In genomic region chr3:114285648-114286230, GRCh38 we compare ENCODE assay signal across 20 cellular contexts. TPM values are rescaled to one million over a fixed set of nuclear protein-coding genes. Genes with fewer than 3 reads are reported as not detected.
A peak's percentile ranks its signal among the peaks of the same experiment; 100 is the strongest.
DNase-seq lines count a peak whose midpoint lies in the region.
"Had no signal": no experiment of that assay in that cellular context is flagged by ENCODE, and none has a peak within 500 bp of the region (broad histone marks: within the 10 kb centered on the region; RNA-seq: fewer than 3 reads in every experiment).

No MANE protein-coding gene starts in this region.

- H3K4me3 Mint-ChIP-seq in activated naive CD4-positive, alpha-beta T cell treated with anti-CD3 and anti-CD28 coated beads, Interleukin-2, amount 50 U/mL, for 24 hours = no peak overlapping the region
- peak overlapping the region; percentile 57 for H3K4me3 Mint-ChIP-seq in activated CD4-positive, alpha-beta memory T cell treated with anti-CD3 and anti-CD28 coated beads for 36 hours
- peak overlapping the region; percentile 33 to 89 (median 78) for H3K4me3 Mint-ChIP-seq in immature natural killer cell

- H3K9me3 Mint-ChIP-seq in activated naive CD4-positive, alpha-beta T cell treated with anti-CD3 and anti-CD28 coated beads, Interleukin-2, amount 50 U/mL, for 24 hours = no peaks in the 10 kb centered on the region
- no peaks in the 10 kb centered on the region for H3K9me3 Mint-ChIP-seq in activated CD4-positive, alpha-beta memory T cell treated with anti-CD3 and anti-CD28 coated beads for 36 hours
- peaks cover 0 to 2% (median 0%) of the 10 kb centered on the region in 6 donors for H3K9me3 Mint-ChIP-seq in immature natural killer cell

- no peaks in the 10 kb centered on the region for H3K27me3 Mint-ChIP-seq in activated naive CD4-positive, alpha-beta T cell treated with anti-CD3 and anti-CD28 coated beads, Interleukin-2, amount 50 U/mL, for 24 hours
- H3K27me3 Mint-ChIP-seq in activated CD4-positive, alpha-beta memory T cell treated with anti-CD3 and anti-CD28 coated beads for 36 hours = no peaks in the 10 kb centered on the region
- peaks cover under 1 to 8% (median 2%) of the 10 kb centered on the region in 3 donors for H3K27me3 Mint-ChIP-seq in immature natural killer cell (ENCODE audit: low read depth in 3 of 3)

- H3K36me3 Mint-ChIP-seq in activated naive CD4-positive, alpha-beta T cell treated with anti-CD3 and anti-CD28 coated beads, Interleukin-2, amount 50 U/mL, for 24 hours = no peaks in the 10 kb centered on the region
- no peaks in the 10 kb centered on the region for H3K36me3 Mint-ChIP-seq in activated CD4-positive, alpha-beta memory T cell treated with anti-CD3 and anti-CD28 coated beads for 36 hours
- peaks cover 0 to 5% (median 4%) of the 10 kb centered on the region in 3 donors for H3K36me3 Mint-ChIP-seq in immature natural killer cell

- CTCF ChIA-PET in activated CD4-positive, alpha-beta memory T cell treated with anti-CD3 and anti-CD28 coated beads for 36 hours (lab: Charles Lee) = interaction anchor here (0.6 to 3.4 kb wide), 9 partner anchors 9 to 135 kb away, joined by 3 to 14 read pairs (median 3); partner anchors contain the start of gene TIGIT

- intact Hi-C loops in activated CD4-positive, alpha-beta memory T cell treated with anti-CD3 and anti-CD28 coated beads for 36 hours (cut with micrococcal nuclease) = loop anchor here (1.0 kb wide), 1 partner anchor 62 kb away; no protein-coding TSS in a partner anchor

- POLR2A ChIA-PET in activated CD4-positive, alpha-beta memory T cell treated with anti-CD3 and anti-CD28 coated beads for 36 hours (lab: Charles Lee) = interaction anchor here (0.7 kb wide), 1 partner anchor 69 kb away, joined by 3 read pairs; no protein-coding TSS in a partner anchor

- peaks cover 9% of the 10 kb centered on the region for H3K4me1 Mint-ChIP-seq in activated naive CD4-positive, alpha-beta T cell treated with anti-CD3 and anti-CD28 coated beads, Interleukin-2, amount 50 U/mL, for 24 hours
- peaks cover 33% of the 10 kb centered on the region for H3K4me1 Mint-ChIP-seq in activated CD4-positive, alpha-beta memory T cell treated with anti-CD3 and anti-CD28 coated beads for 36 hours (ENCODE audit: low read depth)
- peaks cover 33 to 43% of the 10 kb centered on the region in 2 donors for H3K4me1 Mint-ChIP-seq in immature natural killer cell

- peak overlapping the region; percentile 39 for H3K27ac Mint-ChIP-seq in activated naive CD4-positive, alpha-beta T cell treated with anti-CD3 and anti-CD28 coated beads, Interleukin-2, amount 50 U/mL, for 24 hours
- peak overlapping the region; percentile 91 for H3K27ac Mint-ChIP-seq in activated CD4-positive, alpha-beta memory T cell treated with anti-CD3 and anti-CD28 coated beads for 36 hours
- peak overlapping the region; percentile 83 to 99 (median 96) for H3K27ac Mint-ChIP-seq in immature natural killer cell

- no peak for DNase-seq in activated naive CD4-positive, alpha-beta T cell treated with anti-CD3 and anti-CD28 coated beads, Interleukin-2, amount 50 U/mL, for 16 hours
- no peak for DNase-seq in activated CD4-positive, alpha-beta memory T cell treated with anti-CD3 and anti-CD28 coated beads for 36 hours
- DNase-seq in immature natural killer cell (peak in 1 of 3 donors; percentile 38), NCI-H146 treated with DMSO at 0.1 percent for 48 hours (lab: John Stamatoyannopoulos, UW; ENCODE audit: unreplicated experiment) (no peak), SKM-1 treated with dmso at 0.1 percent for 144 hours (lab: John Stamatoyannopoulos, UW; ENCODE audit: unreplicated experiment) (no peak), NCI-H146 (lab: John Stamatoyannopoulos, UW) (no peak), NCI-H2081 treated with DMSO at 0.1 percent for 48 hours (lab: John Stamatoyannopoulos, UW) (no peak)
- DNase-seq: activated naive CD4-positive, alpha-beta T cell; colonic mucosa; DND-41; glutamatergic neuron; H7; midbrain; NCI-H1105 treated with DMSO at 0.1 percent for 48 hours; NCI-H524 treated with DMSO at 0.1 percent for 48 hours; psoas muscle had no signal

RNA-seq across cellular contexts. Expression of gene TIGIT, which starts 8.1 kb away (rescaled TPM):
- total RNA-seq in activated CD4-positive, alpha-beta memory T cell treated with anti-CD3 and anti-CD28 coated beads for 36 hours = 10 to 100 TPM; 57.0 to 63.8 TPM
- 10 to 100 TPM; 58.7 to 89.9 (median 87.3) TPM for polyA plus RNA-seq in immature natural killer cell
- total RNA-seq: H7, smooth muscle cell had no signal
- polyA plus RNA-seq: AG04450, smooth muscle cell had no signal

RNA-seq across cellular contexts. Expression of gene ZNF80, which starts 48.4 kb away (rescaled TPM):
- under 1 TPM; 0.31 to 0.33 TPM for total RNA-seq in activated CD4-positive, alpha-beta memory T cell treated with anti-CD3 and anti-CD28 coated beads for 36 hours
- 1 to 10 TPM in 2 of 3 donors, under 1 TPM in 1; 0.81 to 2.0 (median 1.7) TPM for polyA plus RNA-seq in immature natural killer cell
- total RNA-seq: colonic mucosa, H7, psoas muscle, smooth muscle cell, thoracic aorta had no signal
- polyA plus RNA-seq: AG04450, psoas muscle, smooth muscle cell had no signal

Comparison
In these comparisons a context has a peak if more than half of its experiments do, and no peak if none do; other contexts are left out.
1. H3K27ac Mint-ChIP-seq: peak in every context shown above with its lines; median percentile 96 in immature natural killer cell; 91 in activated CD4-positive, alpha-beta memory T cell treated with anti-CD3 and anti-CD28 coated beads for 36 hours; 39 in activated naive CD4-positive, alpha-beta T cell treated with anti-CD3 and anti-CD28 coated beads, Interleukin-2, amount 50 U/mL, for 24 hours.